ENCODE assay signal across 1 cellular context in genomic region chr2:38098351-38099095, GRCh38.
TF ChIP-seq lines count a peak whose summit lies in the region.

No MANE protein-coding gene starts in this region.

TF ChIP-seq in GM23338, 12 proteins besides CTCF, POLR2A, EP300 and RAD21 (continued from another document):
- no peak for TF ChIP-seq ZNF462 (CRISPR knock-in tag; IDR thresholded peaks at IDR 0.05)
- no peak for TF ChIP-seq ETS1 (IDR thresholded peaks at IDR 0.05)
- TF ChIP-seq STAT1 (IDR thresholded peaks at IDR 0.05; ENCODE audit: unreplicated experiment), result no peak
